Comparison of ENCODE assay signal across 1 cellular context in the genomic region with DNA sequence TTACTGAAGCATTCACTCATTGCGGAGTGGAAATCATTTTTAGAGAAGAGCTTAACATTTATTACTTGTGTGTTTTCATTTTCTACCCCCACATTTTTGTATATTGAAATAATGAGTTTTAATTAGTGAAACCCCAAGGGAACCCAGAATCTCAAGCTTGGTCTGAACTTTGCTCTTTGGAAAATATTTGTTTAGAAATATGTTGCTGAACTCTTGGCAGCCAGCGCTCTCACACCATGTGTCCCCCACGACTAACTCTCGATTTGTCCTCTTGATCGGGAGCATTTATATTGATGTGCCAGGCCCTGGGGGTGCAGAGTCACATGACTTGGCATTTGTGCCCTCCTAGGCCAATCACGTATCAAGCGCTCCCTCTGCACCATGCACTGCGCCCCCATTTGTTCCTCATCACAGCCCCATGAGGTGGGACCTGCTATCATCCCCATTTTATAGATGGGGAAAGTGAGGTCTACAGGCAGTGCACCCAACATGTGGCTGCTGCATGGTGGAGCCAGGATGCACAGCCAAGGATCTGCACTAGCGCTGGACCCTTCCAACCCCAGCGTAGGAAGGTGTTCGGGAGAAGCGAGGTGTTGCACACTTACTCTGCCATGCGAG.
TF ChIP-seq lines count a peak whose summit lies in the region.

No MANE protein-coding gene starts in this region.

TF ChIP-seq in HepG2, 621 proteins besides CTCF, POLR2A, EP300 and RAD21 (continued from another document):
- TF ChIP-seq, protein P1, sequence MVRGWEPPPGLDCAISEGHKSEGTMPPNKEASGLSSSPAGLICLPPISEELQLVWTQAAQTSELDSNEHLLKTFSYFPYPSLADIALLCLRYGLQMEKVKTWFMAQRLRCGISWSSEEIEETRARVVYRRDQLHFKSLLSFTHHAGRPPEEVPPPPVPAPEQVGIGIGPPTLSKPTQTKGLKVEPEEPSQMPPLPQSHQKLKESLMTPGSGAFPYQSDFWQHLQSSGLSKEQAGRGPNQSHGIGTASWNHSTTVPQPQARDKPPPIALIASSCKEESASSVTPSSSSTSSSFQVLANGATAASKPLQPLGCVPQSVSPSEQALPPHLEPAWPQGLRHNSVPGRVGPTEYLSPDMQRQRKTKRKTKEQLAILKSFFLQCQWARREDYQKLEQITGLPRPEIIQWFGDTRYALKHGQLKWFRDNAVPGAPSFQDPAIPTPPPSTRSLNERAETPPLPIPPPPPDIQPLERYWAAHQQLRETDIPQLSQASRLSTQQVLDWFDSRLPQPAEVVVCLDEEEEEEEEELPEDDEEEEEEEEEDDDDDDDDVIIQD (CRISPR knock-in tag; IDR thresholded peaks at IDR 0.05; ENCODE audit: low read depth) = peak; percentile 85; the same call in 1 of the 2 replicates
